20 cellular contexts compared by ENCODE assay signal in genomic region chr10:104258209-104258608, GRCh38. TPM values are rescaled to one million over a fixed set of nuclear protein-coding genes. Genes with fewer than 3 reads are reported as not detected.
A peak's percentile ranks its signal among the peaks of the same experiment; 100 is the strongest.
DNase-seq lines count a peak whose midpoint lies in the region; ATAC-seq and TF ChIP-seq lines count a peak whose summit lies in the region.
"Had no signal": no experiment of that assay in that cellular context is flagged by ENCODE, and none has a peak within 500 bp of the region (broad histone marks: within the 10 kb centered on the region; RNA-seq: fewer than 3 reads in every experiment).

No MANE protein-coding gene starts in this region.

- H3K9me3 ChIP-seq in Karpas-422 (ENCODE audit: low read length), result no peaks in the 10 kb centered on the region
- H3K9me3 ChIP-seq in gastrocnemius medialis, result no peaks in the 10 kb centered on the region
- H3K9me3 ChIP-seq in A673 (ENCODE audit: low read depth, low read length, poor library complexity, severe bottlenecking), result no peaks in the 10 kb centered on the region
- no peaks in the 10 kb centered on the region for H3K9me3 ChIP-seq in aorta (ENCODE audit: control insufficient read depth, low read length)
- H3K9me3 ChIP-seq: BLaER1 treated with 17β-estradiol and CSF1 and Interleukin-3, amounts not matched to agents 10 nM and 100 nM; tibial artery had no signal

- 67 to 79% methylated on average over 3 of the region's 3 CpGs for WGBS in aorta, 2 donors

- ATAC-seq in gastrocnemius medialis (no peak), aorta (ENCODE audit: low FRiP score) (no peak)

- no peaks in the 10 kb centered on the region for H3K27me3 Mint-ChIP-seq in T-helper 2 cell treated with Interferon-gamma antibody and Interleukin-4, amounts not matched to agents 5 μg/mL and 100 μg/mL, for 36 hours (ENCODE audit: low read depth)
- peaks cover 8% of the 10 kb centered on the region for H3K27me3 Mint-ChIP-seq in endothelial cell (ENCODE audit: unreplicated experiment)
- H3K27me3 Mint-ChIP-seq: activated CD4-positive, alpha-beta T cell treated with anti-CD3 and anti-CD28 coated beads, Interleukin-2, amount 10 ng/mL, durations not matched to agents 7 days and 5 days had no signal

- H3K27ac ChIP-seq in Karpas-422 (ENCODE audit: low read length) (no peak overlapping the region), gastrocnemius medialis (peak overlapping the region; percentile 1 to 96 (median 92)), A673 (ENCODE audit: low read depth, low read length, poor library complexity, severe bottlenecking) (no peak overlapping the region), aorta (ENCODE audit: low read depth in 1 of 2, low read length in 2 of 2) (no peak overlapping the region)
- H3K27ac ChIP-seq: 22Rv1; BLaER1 treated with 17β-estradiol and CSF1 and Interleukin-3, amounts not matched to agents 10 nM and 100 nM had no signal

- peaks cover 37% of the 10 kb centered on the region; the same call in 1 of the 2 replicates for H3K36me3 ChIP-seq in Karpas-422 (ENCODE audit: insufficient read depth, low read length)
- H3K36me3 ChIP-seq in gastrocnemius medialis, result peaks cover 0 to 54% of the 10 kb centered on the region in 2 donors
- H3K36me3 ChIP-seq in A673 (ENCODE audit: insufficient read depth, low read length, poor library complexity, severe bottlenecking), result peaks cover 44% of the 10 kb centered on the region
- H3K36me3 ChIP-seq in aorta (ENCODE audit: control insufficient read depth in 1 of 2, insufficient read depth in 2 of 2, low read length in 1 of 2), result peaks cover 0 to 2% of the 10 kb centered on the region in 2 donors

- H3K27me3 ChIP-seq in Karpas-422 (ENCODE audit: low read length) (no peaks in the 10 kb centered on the region), gastrocnemius medialis (no peaks in the 10 kb centered on the region), A673 (replicated peaks; ENCODE audit: insufficient read depth, low read depth, low read length, poor library complexity) (no peaks in the 10 kb centered on the region), aorta (ENCODE audit: control insufficient read depth in 1 of 2, insufficient read depth in 2 of 2, low read length in 1 of 2) (no peaks in the 10 kb centered on the region)
- H3K27me3 ChIP-seq: BLaER1 treated with 17β-estradiol and CSF1 and Interleukin-3, amounts not matched to agents 10 nM and 100 nM; tibial artery had no signal

- H3K4me1 ChIP-seq in Karpas-422 (ENCODE audit: low read length) (peaks cover 23% of the 10 kb centered on the region), gastrocnemius medialis (peaks cover 29 to 37% of the 10 kb centered on the region in 2 donors), A673 (ENCODE audit: insufficient read depth, low read length, poor library complexity, severe bottlenecking) (peaks cover 41% of the 10 kb centered on the region), aorta (ENCODE audit: control insufficient read depth in 1 of 2, insufficient read depth in 2 of 2, low read length in 2 of 2) (peaks cover 1 to 4% of the 10 kb centered on the region in 2 donors)

- peaks cover 66% of the 10 kb centered on the region for H3K36me3 Mint-ChIP-seq in T-helper 2 cell treated with Interferon-gamma antibody and Interleukin-4, amounts not matched to agents 5 μg/mL and 100 μg/mL, for 36 hours (ENCODE audit: low read depth)
- peaks cover 9% of the 10 kb centered on the region for H3K36me3 Mint-ChIP-seq in endothelial cell (ENCODE audit: low read depth, unreplicated experiment)

- H3K9me2 ChIP-seq in Karpas-422 (replicated peaks; ENCODE audit: insufficient read depth, low read length), result no peaks in the 10 kb centered on the region

- H4K20me1 ChIP-seq in Karpas-422 (ENCODE audit: insufficient read depth, low read depth, low read length), result no peaks in the 10 kb centered on the region; the same call in 1 of the 2 replicates

- H2AFZ ChIP-seq in Karpas-422 (ENCODE audit: low read length), result no peak overlapping the region

- in situ Hi-C loops in gastrocnemius medialis (cut with MboI; ENCODE audit: low sequenced_read_pairs in 4 of 4), result no loop called here

- CTCF ChIA-PET in A673 (lab: Charles Lee), result no interaction called here

- TF ChIP-seq CTCF in endothelial cell (IDR thresholded peaks at IDR 0.05; ENCODE audit: unreplicated experiment) (no peak), gastrocnemius medialis (IDR thresholded peaks at IDR 0.05 in 4 of 5, conservative IDR thresholded peaks at IDR 0.05 in 1 of 5) (no peak), A673 (conservative IDR thresholded peaks at IDR 0.05; ENCODE audit: low read depth, low read length) (no peak)

- H3K4me2 ChIP-seq in Karpas-422 (ENCODE audit: low read depth, low read length, poor library complexity, severe bottlenecking), result no peak overlapping the region

- no peak for DNase-seq in T-helper 2 cell treated with Interferon-gamma antibody and Interleukin-4, amounts not matched to agents 5 μg/mL and 100 μg/mL, for 36 hours (ENCODE audit: low spot score)
- DNase-seq in T-helper 2 cell (no peak), Karpas-422 (peak; percentile 11), endothelial cell (ENCODE audit: low spot score) (no peak), gastrocnemius medialis (no peak), A673 (ENCODE audit: low spot score) (no peak), aorta (no peak)
- no peak for DNase-seq in stimulated activated CD8-positive, alpha-beta memory T cell treated with anti-CD3 and anti-CD28 coated beads, Interleukin-4, amount 100 ng/mL, for 48 hours
- DNase-seq: activated CD4-positive, alpha-beta T cell treated with anti-CD3 and anti-CD28 coated beads, Interleukin-2, amount 10 ng/mL, durations not matched to agents 7 days and 5 days; cortex of kidney; DMS79 treated with DMSO at 0.1 percent for 48 hours; erythroblast; MM.1S; NCI-H187; NCI-H524 treated with DMSO at 0.1 percent for 48 hours; small intestine; tibial artery had no signal

- no peak overlapping the region for H3K4me3 ChIP-seq in Karpas-422 (ENCODE audit: low read length)
- H3K4me3 ChIP-seq in gastrocnemius medialis, result no peak overlapping the region
- no peak overlapping the region for H3K4me3 ChIP-seq in A673 (ENCODE audit: low read depth, low read length, poor library complexity, severe bottlenecking)
- H3K4me3 ChIP-seq in aorta (ENCODE audit: low read length in 2 of 2), result no peak overlapping the region
- H3K4me3 ChIP-seq: tibial artery had no signal

- no peaks in the 10 kb centered on the region for H3K9me3 Mint-ChIP-seq in T-helper 2 cell treated with Interferon-gamma antibody and Interleukin-4, amounts not matched to agents 5 μg/mL and 100 μg/mL, for 36 hours
- H3K9me3 Mint-ChIP-seq in endothelial cell (ENCODE audit: unreplicated experiment), result no peaks in the 10 kb centered on the region
- H3K9me3 Mint-ChIP-seq: activated CD4-positive, alpha-beta T cell treated with anti-CD3 and anti-CD28 coated beads, Interleukin-2, amount 10 ng/mL, durations not matched to agents 7 days and 5 days; activated T-helper 2 cell treated with anti-CD3 and anti-CD28 coated beads, Interferon-gamma antibody, Interleukin-2, Interleukin-4, amounts not matched to agents 10 μg/mL and 5 μg/mL and 100 μg/mL, durations not matched to agents 14 hours and 24 hours and 36 hours had no signal

- POLR2A ChIA-PET in A673 (lab: Charles Lee; ENCODE audit: low non-redundant PET), result no interaction called here

- H3K27ac Mint-ChIP-seq in T-helper 2 cell treated with Interferon-gamma antibody and Interleukin-4, amounts not matched to agents 5 μg/mL and 100 μg/mL, for 36 hours, result peak overlapping the region; percentile 21
- no peak overlapping the region for H3K27ac Mint-ChIP-seq in endothelial cell (ENCODE audit: unreplicated experiment)
- H3K27ac Mint-ChIP-seq: activated CD4-positive, alpha-beta T cell treated with anti-CD3 and anti-CD28 coated beads, Interleukin-2, amount 10 ng/mL, durations not matched to agents 7 days and 5 days; activated T-helper 2 cell treated with anti-CD3 and anti-CD28 coated beads, Interferon-gamma antibody, Interleukin-2, Interleukin-4, amounts not matched to agents 10 μg/mL and 5 μg/mL and 100 μg/mL, durations not matched to agents 14 hours and 24 hours and 36 hours had no signal

- H3K4me3 Mint-ChIP-seq in T-helper 2 cell treated with Interferon-gamma antibody and Interleukin-4, amounts not matched to agents 5 μg/mL and 100 μg/mL, for 36 hours, result no peak overlapping the region
- H3K4me3 Mint-ChIP-seq in endothelial cell (ENCODE audit: unreplicated experiment), result peak overlapping the region; percentile 1
- H3K4me3 Mint-ChIP-seq: activated CD4-positive, alpha-beta T cell treated with anti-CD3 and anti-CD28 coated beads, Interleukin-2, amount 10 ng/mL, durations not matched to agents 7 days and 5 days had no signal

- H3K79me2 ChIP-seq in Karpas-422 (ENCODE audit: low read length), result peaks cover 82% of the 10 kb centered on the region

- no peak for TF ChIP-seq POLR2A in gastrocnemius medialis (IDR thresholded peaks at IDR 0.05)

- intact Hi-C loops in gastrocnemius medialis (cut with DNase I; ENCODE audit: low total_unique reads) (loop anchor here (5.0 to 10.0 kb wide), 2 partner anchors 136 to 293 kb away; partner anchors contain the start of genes SFR1 and SLK), A673 (cut with micrococcal nuclease; ENCODE audit: unreplicated experiment) (no loop called here), aorta (cut with DNase I) (no loop called here)

- BruUV-seq in A673 (replicated peaks; lab: Mats Ljungman, UMichigan), result no TSS peak

- H3K4me1 Mint-ChIP-seq in T-helper 2 cell treated with Interferon-gamma antibody and Interleukin-4, amounts not matched to agents 5 μg/mL and 100 μg/mL, for 36 hours (ENCODE audit: low read depth), result peaks cover 64% of the 10 kb centered on the region
- peaks cover 58% of the 10 kb centered on the region for H3K4me1 Mint-ChIP-seq in endothelial cell (ENCODE audit: unreplicated experiment)

- H3K9ac ChIP-seq in Karpas-422 (ENCODE audit: low read length), result no peak overlapping the region

RNA-seq across cellular contexts. Expression of gene GSTO1, which starts 3.5 kb away (rescaled TPM):
- total RNA-seq in Karpas-422 (2014; rRNA removed; shearing (Covaris generic); ENCODE audit: low replicate concordance), result 72.6 and 86.4 TPM in 2 replicates
- total RNA-seq in endothelial cell (ENCODE audit: unreplicated experiment) (121 TPM), gastrocnemius medialis (100 to 1,000 TPM in 2 of 4 donors, 10 to 100 TPM in 2; 39.6 to 284 (median 74.2) TPM), A673 (2021) (123 and 126 TPM in 2 replicates), aorta (10 to 100 TPM; 84.1 to 95.9 TPM)
- polyA plus RNA-seq in aorta, result 100 to 1,000 TPM; 125 to 235 TPM

RNA-seq across cellular contexts. Expression of gene GSTO2, which starts 10.8 kb away (rescaled TPM):
- total RNA-seq in Karpas-422 (2014; rRNA removed; shearing (Covaris generic); ENCODE audit: low replicate concordance), result 0.43 and 1.3 TPM in 2 replicates
- total RNA-seq in endothelial cell (ENCODE audit: unreplicated experiment) (5.9 TPM), gastrocnemius medialis (1 to 10 TPM in 2 of 4 donors, under 1 TPM in 1, not detected in 1; 0.71 to 2.3 (median 1.4) TPM), A673 (2021) (0.26 and 1.4 TPM in 2 replicates), aorta (1 to 10 TPM; 1.7 to 3.5 TPM)
- polyA plus RNA-seq in aorta, result 1 to 10 TPM; 3.5 to 4.3 TPM

RNA-seq across cellular contexts. Expression of gene CFAP43, which starts 26.0 kb away (rescaled TPM):
- 0.07 and 0.18 TPM in 2 replicates for total RNA-seq in Karpas-422 (2014; rRNA removed; shearing (Covaris generic); ENCODE audit: low replicate concordance)
- total RNA-seq in endothelial cell (ENCODE audit: unreplicated experiment) (0.56 TPM), gastrocnemius medialis (not detected), A673 (2021) (0.13 and 0.35 TPM in 2 replicates), aorta (under 1 TPM; 0.19 to 0.27 TPM)
- polyA plus RNA-seq in aorta, result under 1 TPM in 1 of 2 donors, not detected in 1; 0.10 TPM
- total RNA-seq: activated CD4-positive, alpha-beta T cell treated with anti-CD3 and anti-CD28 coated beads, Interleukin-2, amount 10 ng/mL, durations not matched to agents 7 days and 5 days had no signal

Comparison
In these comparisons a context has a peak if more than half of its experiments do, and no peak if none do; other contexts are left out.
1. H3K27ac ChIP-seq: peak in gastrocnemius medialis (4 of 4); none in Karpas-422 (single experiment), A673 (single experiment) and aorta (0 of 2).